Comparison of ENCODE assay signal across 1 cellular context in the genomic region with DNA sequence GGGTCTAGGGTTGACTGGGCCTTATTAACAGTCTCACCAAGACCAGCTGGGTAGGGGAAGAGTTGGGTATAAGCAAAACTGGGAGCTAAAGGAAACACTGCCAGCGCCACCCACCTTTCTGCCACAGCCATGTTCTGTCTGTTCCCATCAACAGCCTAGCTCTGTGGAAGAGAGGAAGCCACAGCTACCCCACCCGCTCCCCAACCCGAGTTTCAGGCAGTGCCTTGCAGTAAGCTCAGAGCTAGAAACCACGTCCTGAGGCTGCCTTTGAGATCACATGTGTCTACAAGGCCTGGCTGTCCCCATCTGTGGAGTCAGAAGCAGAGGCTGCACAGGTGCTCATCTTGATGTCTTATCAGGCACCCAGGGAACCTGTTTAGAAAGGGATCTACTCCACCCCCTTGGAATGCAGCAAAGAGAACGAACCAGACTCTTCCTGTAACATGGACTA.
A peak's percentile ranks its signal among the peaks of the same experiment; 100 is the strongest.
TF ChIP-seq lines count a peak whose summit lies in the region.

No MANE protein-coding gene starts in this region.

TF ChIP-seq in GM12878, 131 proteins besides CTCF, POLR2A, EP300 and RAD21:
- TF ChIP-seq IKZF1 (conservative IDR thresholded peaks at IDR 0.05) = no peak
- peak; percentile 27 for TF ChIP-seq POLR2AphosphoS5 (IDR thresholded peaks at IDR 0.05; ENCODE audit: low read length)
